Comparison of ENCODE assay signal across 1 cellular context in the genomic region with DNA sequence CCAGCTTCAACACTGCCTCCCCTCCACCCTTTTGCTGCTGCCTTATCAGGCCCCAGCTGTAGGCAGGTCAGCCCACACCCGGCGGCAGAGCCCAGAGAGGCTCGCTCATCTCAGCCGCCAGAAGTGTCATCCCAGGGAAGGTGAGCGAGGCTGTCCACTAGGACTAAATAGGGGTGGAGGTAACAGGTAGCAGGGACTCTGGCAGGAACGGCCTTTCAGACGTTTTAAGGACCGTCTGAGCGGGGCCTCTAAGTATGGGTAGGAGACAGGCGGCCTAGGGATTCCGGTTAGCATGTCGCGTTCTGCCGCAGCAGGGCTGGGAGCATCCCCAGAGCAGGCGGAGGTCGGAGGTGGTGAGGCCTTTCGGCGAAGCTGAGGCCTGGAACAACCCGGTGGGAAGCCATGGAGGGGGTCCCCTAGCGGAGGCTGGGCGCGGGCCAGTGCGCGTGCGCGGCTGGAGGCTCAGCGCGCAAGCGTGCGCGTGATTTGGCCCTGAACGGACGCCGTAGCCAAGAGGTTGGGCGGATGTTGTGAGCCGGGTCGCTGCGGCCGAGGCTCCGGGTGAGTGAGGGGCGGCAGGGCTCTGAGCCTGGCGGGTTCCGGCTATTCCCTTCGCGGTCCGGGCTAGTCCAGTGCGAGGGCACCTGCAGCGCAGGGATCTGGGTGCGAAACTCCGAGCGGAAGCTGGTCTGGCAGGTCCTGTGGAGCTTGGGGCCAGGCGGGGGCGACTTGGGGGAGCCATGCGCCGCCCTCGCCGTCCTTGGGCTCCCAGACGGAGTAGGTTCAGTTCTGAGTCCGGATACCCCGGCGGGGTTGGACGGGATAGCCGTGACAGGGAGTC.
TF ChIP-seq lines count a peak whose summit lies in the region.

MST1 (minus strand) TSS at position 429 of the 841 bp plus-strand sequence. CDS start 783 bp downstream, outside the sequence.
RNF123 (plus strand) TSS at position 512 of the 841 bp plus-strand sequence. CDS start 1,609 bp downstream, outside the sequence.

TF ChIP-seq in HepG2, 621 proteins besides CTCF, POLR2A, EP300 and RAD21 (continued from another document and continues in another):
- TF ChIP-seq, protein P1, sequence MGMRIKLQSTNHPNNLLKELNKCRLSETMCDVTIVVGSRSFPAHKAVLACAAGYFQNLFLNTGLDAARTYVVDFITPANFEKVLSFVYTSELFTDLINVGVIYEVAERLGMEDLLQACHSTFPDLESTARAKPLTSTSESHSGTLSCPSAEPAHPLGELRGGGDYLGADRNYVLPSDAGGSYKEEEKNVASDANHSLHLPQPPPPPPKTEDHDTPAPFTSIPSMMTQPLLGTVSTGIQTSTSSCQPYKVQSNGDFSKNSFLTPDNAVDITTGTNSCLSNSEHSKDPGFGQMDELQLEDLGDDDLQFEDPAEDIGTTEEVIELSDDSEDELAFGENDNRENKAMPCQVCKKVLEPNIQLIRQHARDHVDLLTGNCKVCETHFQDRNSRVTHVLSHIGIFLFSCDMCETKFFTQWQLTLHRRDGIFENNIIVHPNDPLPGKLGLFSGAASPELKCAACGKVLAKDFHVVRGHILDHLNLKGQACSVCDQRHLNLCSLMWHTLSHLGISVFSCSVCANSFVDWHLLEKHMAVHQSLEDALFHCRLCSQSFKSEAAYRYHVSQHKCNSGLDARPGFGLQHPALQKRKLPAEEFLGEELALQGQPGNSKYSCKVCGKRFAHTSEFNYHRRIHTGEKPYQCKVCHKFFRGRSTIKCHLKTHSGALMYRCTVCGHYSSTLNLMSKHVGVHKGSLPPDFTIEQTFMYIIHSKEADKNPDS (CRISPR knock-in tag; IDR thresholded peaks at IDR 0.05) = no peak
- TF ChIP-seq ZSCAN12 (CRISPR knock-in tag; IDR thresholded peaks at IDR 0.05) (no peak), ZNF510 (CRISPR knock-in tag; IDR thresholded peaks at IDR 0.05; ENCODE audit: low read depth) (0 out of 2 replicates have a peak, but pooled peaks have one; percentile 67), HDAC1 (CRISPR knock-in tag; IDR thresholded peaks at IDR 0.05) (peak; percentile 98), ZNF704 (CRISPR knock-in tag; IDR thresholded peaks at IDR 0.05; ENCODE audit: borderline replicate concordance) (no peak; the same call in 1 of the 2 replicates), FOXP1 (IDR thresholded peaks at IDR 0.05) (no peak), FOXP1 (CRISPR knock-in tag; IDR thresholded peaks at IDR 0.05) (no peak), SYNCRIP (IDR thresholded peaks at IDR 0.05; ENCODE audit: insufficient read depth, low read depth, low read length) (no peak), POLR2AphosphoS2 (IDR thresholded peaks at IDR 0.05; ENCODE audit: low read depth, low read length) (no peak), SMAD3 (CRISPR knock-in tag; IDR thresholded peaks at IDR 0.05) (0 out of 2 replicates have a peak, but pooled peaks have one; percentile 47), GATA4 (IDR thresholded peaks at IDR 0.05; ENCODE audit: borderline replicate concordance, low read depth) (no peak), ZNF75D (CRISPR knock-in tag; IDR thresholded peaks at IDR 0.05; ENCODE audit: borderline replicate concordance) (no peak), MEIS2 (CRISPR knock-in tag; IDR thresholded peaks at IDR 0.05) (peak; percentile 46; the same call in 1 of the 2 replicates), ZNF777 (CRISPR knock-in tag; IDR thresholded peaks at IDR 0.05) (no peak; the same call in 1 of the 2 replicates), GABPB1 (CRISPR knock-in tag; IDR thresholded peaks at IDR 0.05) (peak; percentile 98), ZNF34 (CRISPR knock-in tag; IDR thresholded peaks at IDR 0.05; ENCODE audit: borderline replicate concordance) (no peak), FOXJ3 (CRISPR knock-in tag; IDR thresholded peaks at IDR 0.05; ENCODE audit: borderline replicate concordance) (0 out of 2 replicates have a peak, but pooled peaks have one; percentile 40), ZBTB40 (IDR thresholded peaks at IDR 0.05) (no peak), ZBTB40 (CRISPR knock-in tag; IDR thresholded peaks at IDR 0.05) (peak; percentile 48; the same call in 1 of the 2 replicates), ZBTB7B (CRISPR knock-in tag; IDR thresholded peaks at IDR 0.05) (peak; percentile 54), HOMEZ (CRISPR knock-in tag; IDR thresholded peaks at IDR 0.05; ENCODE audit: low read depth) (0 out of 2 replicates have a peak, but pooled peaks have one; percentile 17), ARID2 (CRISPR knock-in tag; IDR thresholded peaks at IDR 0.05; ENCODE audit: borderline replicate concordance) (no peak), MLLT10 (CRISPR knock-in tag; IDR thresholded peaks at IDR 0.05) (no peak), SP2 (CRISPR knock-in tag; IDR thresholded peaks at IDR 0.05) (peak; percentile 48; the same call in 1 of the 2 replicates), THAP11 (CRISPR knock-in tag; IDR thresholded peaks at IDR 0.05) (peak; percentile 93), ZNF768 (CRISPR knock-in tag; IDR thresholded peaks at IDR 0.05) (peak; percentile 73), ZNF17 (CRISPR knock-in tag; IDR thresholded peaks at IDR 0.05) (no peak), FLYWCH1 (CRISPR knock-in tag; IDR thresholded peaks at IDR 0.05) (no peak), ZNF552 (CRISPR knock-in tag; IDR thresholded peaks at IDR 0.05; ENCODE audit: borderline replicate concordance) (peak; percentile 26; the same call in 1 of the 2 replicates), YY1 (IDR thresholded peaks at IDR 0.05; ENCODE audit: insufficient read depth, insufficient replicate concordance, low read depth, low read length) (peak; percentile 83), NFIC (IDR thresholded peaks at IDR 0.05; ENCODE audit: low read length) (no peak), ZC3H13 (CRISPR knock-in tag; IDR thresholded peaks at IDR 0.05) (no peak), ZFP82 (CRISPR knock-in tag; IDR thresholded peaks at IDR 0.05; ENCODE audit: borderline replicate concordance) (peak; percentile 98), ZNF598 (CRISPR knock-in tag; IDR thresholded peaks at IDR 0.05; ENCODE audit: borderline replicate concordance) (no peak), ATAD3A (CRISPR knock-in tag; IDR thresholded peaks at IDR 0.05) (no peak), U2AF2 (IDR thresholded peaks at IDR 0.05; ENCODE audit: low read depth, low read length) (no peak), ZNF672 (CRISPR knock-in tag; IDR thresholded peaks at IDR 0.05) (no peak), MYC (CRISPR knock-in tag; IDR thresholded peaks at IDR 0.05; ENCODE audit: borderline replicate concordance) (peak; percentile 82), RORA (CRISPR knock-in tag; IDR thresholded peaks at IDR 0.05) (no peak), PITX1 (CRISPR knock-in tag; IDR thresholded peaks at IDR 0.05) (peak; percentile 71)
- TF ChIP-seq, protein P2, sequence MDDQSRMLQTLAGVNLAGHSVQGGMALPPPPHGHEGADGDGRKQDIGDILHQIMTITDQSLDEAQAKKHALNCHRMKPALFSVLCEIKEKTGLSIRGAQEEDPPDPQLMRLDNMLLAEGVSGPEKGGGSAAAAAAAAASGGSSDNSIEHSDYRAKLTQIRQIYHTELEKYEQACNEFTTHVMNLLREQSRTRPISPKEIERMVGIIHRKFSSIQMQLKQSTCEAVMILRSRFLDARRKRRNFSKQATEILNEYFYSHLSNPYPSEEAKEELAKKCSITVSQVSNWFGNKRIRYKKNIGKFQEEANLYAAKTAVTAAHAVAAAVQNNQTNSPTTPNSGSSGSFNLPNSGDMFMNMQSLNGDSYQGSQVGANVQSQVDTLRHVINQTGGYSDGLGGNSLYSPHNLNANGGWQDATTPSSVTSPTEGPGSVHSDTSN (CRISPR knock-in tag; IDR thresholded peaks at IDR 0.05; ENCODE audit: borderline replicate concordance) = no peak
- TF ChIP-seq, protein P3, sequence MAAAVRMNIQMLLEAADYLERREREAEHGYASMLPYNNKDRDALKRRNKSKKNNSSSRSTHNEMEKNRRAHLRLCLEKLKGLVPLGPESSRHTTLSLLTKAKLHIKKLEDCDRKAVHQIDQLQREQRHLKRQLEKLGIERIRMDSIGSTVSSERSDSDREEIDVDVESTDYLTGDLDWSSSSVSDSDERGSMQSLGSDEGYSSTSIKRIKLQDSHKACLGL (CRISPR knock-in tag; IDR thresholded peaks at IDR 0.05) = 0 out of 2 replicates have a peak, but pooled peaks have one; percentile 51
- TF ChIP-seq, protein P4, sequence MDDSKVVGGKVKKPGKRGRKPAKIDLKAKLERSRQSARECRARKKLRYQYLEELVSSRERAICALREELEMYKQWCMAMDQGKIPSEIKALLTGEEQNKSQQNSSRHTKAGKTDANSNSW (CRISPR knock-in tag; IDR thresholded peaks at IDR 0.05; ENCODE audit: borderline replicate concordance) = no peak
- TF ChIP-seq, protein P5, sequence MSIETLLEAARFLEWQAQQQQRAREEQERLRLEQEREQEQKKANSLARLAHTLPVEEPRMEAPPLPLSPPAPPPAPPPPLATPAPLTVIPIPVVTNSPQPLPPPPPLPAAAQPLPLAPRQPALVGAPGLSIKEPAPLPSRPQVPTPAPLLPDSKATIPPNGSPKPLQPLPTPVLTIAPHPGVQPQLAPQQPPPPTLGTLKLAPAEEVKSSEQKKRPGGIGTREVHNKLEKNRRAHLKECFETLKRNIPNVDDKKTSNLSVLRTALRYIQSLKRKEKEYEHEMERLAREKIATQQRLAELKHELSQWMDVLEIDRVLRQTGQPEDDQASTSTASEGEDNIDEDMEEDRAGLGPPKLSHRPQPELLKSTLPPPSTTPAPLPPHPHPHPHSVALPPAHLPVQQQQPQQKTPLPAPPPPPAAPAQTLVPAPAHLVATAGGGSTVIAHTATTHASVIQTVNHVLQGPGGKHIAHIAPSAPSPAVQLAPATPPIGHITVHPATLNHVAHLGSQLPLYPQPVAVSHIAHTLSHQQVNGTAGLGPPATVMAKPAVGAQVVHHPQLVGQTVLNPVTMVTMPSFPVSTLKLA (IDR thresholded peaks at IDR 0.05) = peak; percentile 30; the same call in 1 of the 2 replicates
